ENCODE assay signal across 1 cellular context in the genomic region with DNA sequence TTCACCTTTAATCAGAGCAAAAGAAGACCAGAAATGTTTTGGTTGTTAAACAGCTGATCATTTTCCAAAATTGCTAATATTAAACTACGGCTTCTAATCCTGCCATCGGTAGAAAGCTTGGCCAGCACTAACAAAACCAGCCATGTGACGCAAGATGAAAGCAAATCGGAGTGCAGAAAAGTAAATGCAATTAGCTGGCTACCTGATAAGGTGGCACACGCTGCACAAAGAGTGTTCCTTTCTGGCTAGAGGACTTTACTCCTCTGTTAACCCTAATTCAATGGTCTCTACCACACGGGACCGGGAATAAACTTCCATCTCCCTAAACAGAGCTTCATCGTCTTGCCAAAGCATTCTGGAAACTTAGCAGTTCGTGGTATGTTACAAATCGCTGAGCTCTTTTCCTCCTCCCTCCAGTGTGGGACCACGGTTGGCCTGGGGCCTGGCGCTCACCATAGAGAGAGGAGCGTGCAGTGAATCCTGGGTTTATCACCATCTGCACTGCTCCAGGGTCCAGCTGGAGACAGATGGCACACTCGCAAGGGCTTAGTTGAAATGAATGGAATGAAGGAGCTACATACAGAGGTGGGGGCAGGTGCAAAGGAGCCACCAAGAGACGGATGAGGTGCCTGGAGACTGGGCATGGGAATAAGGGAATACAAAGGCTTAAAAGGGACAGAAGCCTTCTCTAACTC.
A peak's percentile ranks its signal among the peaks of the same experiment; 100 is the strongest.
TF ChIP-seq lines count a peak whose summit lies in the region.

No MANE protein-coding gene starts in this region.

TF ChIP-seq in HepG2, 621 proteins besides CTCF, POLR2A, EP300 and RAD21 (continued from another document and continues in another):
- TF ChIP-seq, protein P1, sequence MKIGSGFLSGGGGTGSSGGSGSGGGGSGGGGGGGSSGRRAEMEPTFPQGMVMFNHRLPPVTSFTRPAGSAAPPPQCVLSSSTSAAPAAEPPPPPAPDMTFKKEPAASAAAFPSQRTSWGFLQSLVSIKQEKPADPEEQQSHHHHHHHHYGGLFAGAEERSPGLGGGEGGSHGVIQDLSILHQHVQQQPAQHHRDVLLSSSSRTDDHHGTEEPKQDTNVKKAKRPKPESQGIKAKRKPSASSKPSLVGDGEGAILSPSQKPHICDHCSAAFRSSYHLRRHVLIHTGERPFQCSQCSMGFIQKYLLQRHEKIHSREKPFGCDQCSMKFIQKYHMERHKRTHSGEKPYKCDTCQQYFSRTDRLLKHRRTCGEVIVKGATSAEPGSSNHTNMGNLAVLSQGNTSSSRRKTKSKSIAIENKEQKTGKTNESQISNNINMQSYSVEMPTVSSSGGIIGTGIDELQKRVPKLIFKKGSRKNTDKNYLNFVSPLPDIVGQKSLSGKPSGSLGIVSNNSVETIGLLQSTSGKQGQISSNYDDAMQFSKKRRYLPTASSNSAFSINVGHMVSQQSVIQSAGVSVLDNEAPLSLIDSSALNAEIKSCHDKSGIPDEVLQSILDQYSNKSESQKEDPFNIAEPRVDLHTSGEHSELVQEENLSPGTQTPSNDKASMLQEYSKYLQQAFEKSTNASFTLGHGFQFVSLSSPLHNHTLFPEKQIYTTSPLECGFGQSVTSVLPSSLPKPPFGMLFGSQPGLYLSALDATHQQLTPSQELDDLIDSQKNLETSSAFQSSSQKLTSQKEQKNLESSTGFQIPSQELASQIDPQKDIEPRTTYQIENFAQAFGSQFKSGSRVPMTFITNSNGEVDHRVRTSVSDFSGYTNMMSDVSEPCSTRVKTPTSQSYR (CRISPR knock-in tag; IDR thresholded peaks at IDR 0.05; ENCODE audit: borderline replicate concordance), result no peak
- TF ChIP-seq RCOR2 (CRISPR knock-in tag; IDR thresholded peaks at IDR 0.05), result no peak
- no peak for TF ChIP-seq SALL1 (CRISPR knock-in tag; IDR thresholded peaks at IDR 0.05)
- no peak for TF ChIP-seq KMT2A (CRISPR knock-in tag; IDR thresholded peaks at IDR 0.05)
- TF ChIP-seq, protein P2, sequence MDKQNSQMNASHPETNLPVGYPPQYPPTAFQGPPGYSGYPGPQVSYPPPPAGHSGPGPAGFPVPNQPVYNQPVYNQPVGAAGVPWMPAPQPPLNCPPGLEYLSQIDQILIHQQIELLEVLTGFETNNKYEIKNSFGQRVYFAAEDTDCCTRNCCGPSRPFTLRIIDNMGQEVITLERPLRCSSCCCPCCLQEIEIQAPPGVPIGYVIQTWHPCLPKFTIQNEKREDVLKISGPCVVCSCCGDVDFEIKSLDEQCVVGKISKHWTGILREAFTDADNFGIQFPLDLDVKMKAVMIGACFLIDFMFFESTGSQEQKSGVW (CRISPR knock-in tag; IDR thresholded peaks at IDR 0.05; ENCODE audit: borderline replicate concordance), result no peak
- TF ChIP-seq ZNF30 (CRISPR knock-in tag; IDR thresholded peaks at IDR 0.05), result no peak
- peak; percentile 24 for TF ChIP-seq XRCC5 (optimal IDR thresholded peaks at IDR 0.05; ENCODE audit: low read length)
- no peak for TF ChIP-seq SMC3 (IDR thresholded peaks at IDR 0.05; ENCODE audit: low read length)
- TF ChIP-seq, protein P3, sequence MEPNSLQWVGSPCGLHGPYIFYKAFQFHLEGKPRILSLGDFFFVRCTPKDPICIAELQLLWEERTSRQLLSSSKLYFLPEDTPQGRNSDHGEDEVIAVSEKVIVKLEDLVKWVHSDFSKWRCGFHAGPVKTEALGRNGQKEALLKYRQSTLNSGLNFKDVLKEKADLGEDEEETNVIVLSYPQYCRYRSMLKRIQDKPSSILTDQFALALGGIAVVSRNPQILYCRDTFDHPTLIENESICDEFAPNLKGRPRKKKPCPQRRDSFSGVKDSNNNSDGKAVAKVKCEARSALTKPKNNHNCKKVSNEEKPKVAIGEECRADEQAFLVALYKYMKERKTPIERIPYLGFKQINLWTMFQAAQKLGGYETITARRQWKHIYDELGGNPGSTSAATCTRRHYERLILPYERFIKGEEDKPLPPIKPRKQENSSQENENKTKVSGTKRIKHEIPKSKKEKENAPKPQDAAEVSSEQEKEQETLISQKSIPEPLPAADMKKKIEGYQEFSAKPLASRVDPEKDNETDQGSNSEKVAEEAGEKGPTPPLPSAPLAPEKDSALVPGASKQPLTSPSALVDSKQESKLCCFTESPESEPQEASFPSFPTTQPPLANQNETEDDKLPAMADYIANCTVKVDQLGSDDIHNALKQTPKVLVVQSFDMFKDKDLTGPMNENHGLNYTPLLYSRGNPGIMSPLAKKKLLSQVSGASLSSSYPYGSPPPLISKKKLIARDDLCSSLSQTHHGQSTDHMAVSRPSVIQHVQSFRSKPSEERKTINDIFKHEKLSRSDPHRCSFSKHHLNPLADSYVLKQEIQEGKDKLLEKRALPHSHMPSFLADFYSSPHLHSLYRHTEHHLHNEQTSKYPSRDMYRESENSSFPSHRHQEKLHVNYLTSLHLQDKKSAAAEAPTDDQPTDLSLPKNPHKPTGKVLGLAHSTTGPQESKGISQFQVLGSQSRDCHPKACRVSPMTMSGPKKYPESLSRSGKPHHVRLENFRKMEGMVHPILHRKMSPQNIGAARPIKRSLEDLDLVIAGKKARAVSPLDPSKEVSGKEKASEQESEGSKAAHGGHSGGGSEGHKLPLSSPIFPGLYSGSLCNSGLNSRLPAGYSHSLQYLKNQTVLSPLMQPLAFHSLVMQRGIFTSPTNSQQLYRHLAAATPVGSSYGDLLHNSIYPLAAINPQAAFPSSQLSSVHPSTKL (CRISPR knock-in tag; IDR thresholded peaks at IDR 0.05), result 0 out of 2 replicates have a peak, but pooled peaks have one; percentile 6
- TF ChIP-seq ZNF333 (CRISPR knock-in tag; IDR thresholded peaks at IDR 0.05; ENCODE audit: borderline replicate concordance), result no peak
- TF ChIP-seq, protein P4, sequence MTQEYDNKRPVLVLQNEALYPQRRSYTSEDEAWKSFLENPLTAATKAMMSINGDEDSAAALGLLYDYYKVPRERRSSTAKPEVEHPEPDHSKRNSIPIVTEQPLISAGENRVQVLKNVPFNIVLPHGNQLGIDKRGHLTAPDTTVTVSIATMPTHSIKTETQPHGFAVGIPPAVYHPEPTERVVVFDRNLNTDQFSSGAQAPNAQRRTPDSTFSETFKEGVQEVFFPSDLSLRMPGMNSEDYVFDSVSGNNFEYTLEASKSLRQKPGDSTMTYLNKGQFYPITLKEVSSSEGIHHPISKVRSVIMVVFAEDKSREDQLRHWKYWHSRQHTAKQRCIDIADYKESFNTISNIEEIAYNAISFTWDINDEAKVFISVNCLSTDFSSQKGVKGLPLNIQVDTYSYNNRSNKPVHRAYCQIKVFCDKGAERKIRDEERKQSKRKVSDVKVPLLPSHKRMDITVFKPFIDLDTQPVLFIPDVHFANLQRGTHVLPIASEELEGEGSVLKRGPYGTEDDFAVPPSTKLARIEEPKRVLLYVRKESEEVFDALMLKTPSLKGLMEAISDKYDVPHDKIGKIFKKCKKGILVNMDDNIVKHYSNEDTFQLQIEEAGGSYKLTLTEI (CRISPR knock-in tag; conservative IDR thresholded peaks at IDR 0.05), result no peak
- no peak for TF ChIP-seq ZNF33A (CRISPR knock-in tag; IDR thresholded peaks at IDR 0.05; ENCODE audit: borderline replicate concordance)
- no peak for TF ChIP-seq GZF1 (CRISPR knock-in tag; IDR thresholded peaks at IDR 0.05)
- peak; percentile 68 for TF ChIP-seq CEBPG (CRISPR knock-in tag; IDR thresholded peaks at IDR 0.05)
- TF ChIP-seq, protein P5, sequence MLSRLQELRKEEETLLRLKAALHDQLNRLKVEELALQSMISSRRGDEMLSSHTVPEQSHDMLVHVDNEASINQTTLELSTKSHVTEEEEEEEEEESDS (CRISPR knock-in tag; IDR thresholded peaks at IDR 0.05; ENCODE audit: borderline replicate concordance), result 0 out of 2 replicates have a peak, but pooled peaks have one; percentile 21
- TF ChIP-seq TAF15 (IDR thresholded peaks at IDR 0.05; ENCODE audit: low read depth, low read length, poor library complexity, severe bottlenecking), result no peak
- TF ChIP-seq, protein P6, sequence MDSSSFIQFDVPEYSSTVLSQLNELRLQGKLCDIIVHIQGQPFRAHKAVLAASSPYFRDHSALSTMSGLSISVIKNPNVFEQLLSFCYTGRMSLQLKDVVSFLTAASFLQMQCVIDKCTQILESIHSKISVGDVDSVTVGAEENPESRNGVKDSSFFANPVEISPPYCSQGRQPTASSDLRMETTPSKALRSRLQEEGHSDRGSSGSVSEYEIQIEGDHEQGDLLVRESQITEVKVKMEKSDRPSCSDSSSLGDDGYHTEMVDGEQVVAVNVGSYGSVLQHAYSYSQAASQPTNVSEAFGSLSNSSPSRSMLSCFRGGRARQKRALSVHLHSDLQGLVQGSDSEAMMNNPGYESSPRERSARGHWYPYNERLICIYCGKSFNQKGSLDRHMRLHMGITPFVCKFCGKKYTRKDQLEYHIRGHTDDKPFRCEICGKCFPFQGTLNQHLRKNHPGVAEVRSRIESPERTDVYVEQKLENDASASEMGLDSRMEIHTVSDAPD (CRISPR knock-in tag; IDR thresholded peaks at IDR 0.05), result peak; percentile 79
- no peak for TF ChIP-seq SOX6 (IDR thresholded peaks at IDR 0.05)
- peak; percentile 59 for TF ChIP-seq SOX6 (CRISPR knock-in tag; IDR thresholded peaks at IDR 0.05)
- TF ChIP-seq ZNF749 (CRISPR knock-in tag; IDR thresholded peaks at IDR 0.05; ENCODE audit: borderline replicate concordance), result no peak
- TF ChIP-seq, protein P7, sequence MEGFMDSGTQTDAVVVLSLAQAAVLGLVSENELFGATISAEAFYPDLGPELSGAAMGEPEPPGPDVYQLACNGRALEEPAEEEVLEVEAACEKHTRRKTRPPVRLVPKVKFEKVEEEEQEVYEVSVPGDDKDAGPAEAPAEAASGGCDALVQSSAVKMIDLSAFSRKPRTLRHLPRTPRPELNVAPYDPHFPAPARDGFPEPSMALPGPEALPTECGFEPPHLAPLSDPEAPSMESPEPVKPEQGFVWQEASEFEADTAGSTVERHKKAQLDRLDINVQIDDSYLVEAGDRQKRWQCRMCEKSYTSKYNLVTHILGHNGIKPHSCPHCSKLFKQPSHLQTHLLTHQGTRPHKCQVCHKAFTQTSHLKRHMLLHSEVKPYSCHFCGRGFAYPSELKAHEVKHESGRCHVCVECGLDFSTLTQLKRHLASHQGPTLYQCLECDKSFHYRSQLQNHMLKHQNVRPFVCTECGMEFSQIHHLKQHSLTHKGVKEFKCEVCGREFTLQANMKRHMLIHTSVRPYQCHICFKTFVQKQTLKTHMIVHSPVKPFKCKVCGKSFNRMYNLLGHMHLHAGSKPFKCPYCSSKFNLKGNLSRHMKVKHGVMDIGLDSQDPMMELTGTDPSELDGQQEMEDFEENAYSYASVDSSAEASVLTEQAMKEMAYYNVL (CRISPR knock-in tag; IDR thresholded peaks at IDR 0.05; ENCODE audit: borderline replicate concordance), result 0 out of 2 replicates have a peak, but pooled peaks have one; percentile 33
- 0 out of 2 replicates have a peak, but pooled peaks have one; percentile 13 for TF ChIP-seq HMG20A (CRISPR knock-in tag; IDR thresholded peaks at IDR 0.05; ENCODE audit: borderline replicate concordance)
- no peak for TF ChIP-seq ZNF644 (CRISPR knock-in tag; IDR thresholded peaks at IDR 0.05; ENCODE audit: low read depth)
- no peak for TF ChIP-seq ZKSCAN5 (CRISPR knock-in tag; IDR thresholded peaks at IDR 0.05)
- TF ChIP-seq, protein P8, sequence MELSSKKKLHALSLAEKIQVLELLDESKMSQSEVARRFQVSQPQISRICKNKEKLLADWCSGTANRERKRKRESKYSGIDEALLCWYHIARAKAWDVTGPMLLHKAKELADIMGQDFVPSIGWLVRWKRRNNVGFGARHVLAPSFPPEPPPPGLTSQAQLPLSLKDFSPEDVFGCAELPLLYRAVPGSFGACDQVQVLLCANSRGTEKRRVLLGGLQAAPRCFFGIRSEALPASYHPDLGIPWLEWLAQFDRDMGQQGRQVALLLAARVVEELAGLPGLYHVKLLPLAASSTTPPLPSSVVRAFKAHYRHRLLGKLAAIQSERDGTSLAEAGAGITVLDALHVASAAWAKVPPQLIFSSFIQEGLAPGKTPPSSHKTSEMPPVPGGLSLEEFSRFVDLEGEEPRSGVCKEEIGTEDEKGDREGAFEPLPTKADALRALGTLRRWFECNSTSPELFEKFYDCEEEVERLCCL (CRISPR knock-in tag; IDR thresholded peaks at IDR 0.05; ENCODE audit: borderline replicate concordance), result no peak
- no peak for TF ChIP-seq FOXA1 (IDR thresholded peaks at IDR 0.05)
- peak; percentile 55; the same call in 1 of the 2 replicates for TF ChIP-seq FOXA1 (CRISPR knock-in tag; IDR thresholded peaks at IDR 0.05)
- no peak for TF ChIP-seq MYC (CRISPR knock-in tag; IDR thresholded peaks at IDR 0.05; ENCODE audit: borderline replicate concordance)
- TF ChIP-seq TCF12 (IDR thresholded peaks at IDR 0.05), result no peak
- TF ChIP-seq TCF12 (CRISPR knock-in tag; IDR thresholded peaks at IDR 0.05), result no peak
- TF ChIP-seq, protein P9, sequence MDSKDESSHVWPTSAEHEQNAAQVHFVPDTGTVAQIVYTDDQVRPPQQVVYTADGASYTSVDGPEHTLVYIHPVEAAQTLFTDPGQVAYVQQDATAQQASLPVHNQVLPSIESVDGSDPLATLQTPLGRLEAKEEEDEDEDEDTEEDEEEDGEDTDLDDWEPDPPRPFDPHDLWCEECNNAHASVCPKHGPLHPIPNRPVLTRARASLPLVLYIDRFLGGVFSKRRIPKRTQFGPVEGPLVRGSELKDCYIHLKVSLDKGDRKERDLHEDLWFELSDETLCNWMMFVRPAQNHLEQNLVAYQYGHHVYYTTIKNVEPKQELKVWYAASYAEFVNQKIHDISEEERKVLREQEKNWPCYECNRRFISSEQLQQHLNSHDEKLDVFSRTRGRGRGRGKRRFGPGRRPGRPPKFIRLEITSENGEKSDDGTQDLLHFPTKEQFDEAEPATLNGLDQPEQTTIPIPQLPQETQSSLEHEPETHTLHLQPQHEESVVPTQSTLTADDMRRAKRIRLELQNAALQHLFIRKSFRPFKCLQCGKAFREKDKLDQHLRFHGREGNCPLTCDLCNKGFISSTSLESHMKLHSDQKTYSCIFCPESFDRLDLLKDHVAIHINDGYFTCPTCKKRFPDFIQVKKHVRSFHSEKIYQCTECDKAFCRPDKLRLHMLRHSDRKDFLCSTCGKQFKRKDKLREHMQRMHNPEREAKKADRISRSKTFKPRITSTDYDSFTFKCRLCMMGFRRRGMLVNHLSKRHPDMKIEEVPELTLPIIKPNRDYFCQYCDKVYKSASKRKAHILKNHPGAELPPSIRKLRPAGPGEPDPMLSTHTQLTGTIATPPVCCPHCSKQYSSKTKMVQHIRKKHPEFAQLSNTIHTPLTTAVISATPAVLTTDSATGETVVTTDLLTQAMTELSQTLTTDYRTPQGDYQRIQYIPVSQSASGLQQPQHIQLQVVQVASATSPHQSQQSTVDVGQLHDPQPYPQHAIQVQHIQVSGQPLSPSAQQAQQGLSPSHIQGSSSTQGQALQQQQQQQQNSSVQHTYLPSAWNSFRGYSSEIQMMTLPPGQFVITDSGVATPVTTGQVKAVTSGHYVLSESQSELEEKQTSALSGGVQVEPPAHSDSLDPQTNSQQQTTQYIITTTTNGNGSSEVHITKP (CRISPR knock-in tag; IDR thresholded peaks at IDR 0.05; ENCODE audit: low read depth), result no peak
- no peak for TF ChIP-seq ZNF766 (CRISPR knock-in tag; IDR thresholded peaks at IDR 0.05; ENCODE audit: borderline replicate concordance)
- no peak for TF ChIP-seq RFXANK (CRISPR knock-in tag; IDR thresholded peaks at IDR 0.05)
- no peak for TF ChIP-seq ATAD3A (CRISPR knock-in tag; IDR thresholded peaks at IDR 0.05)
- TF ChIP-seq EED (CRISPR knock-in tag; IDR thresholded peaks at IDR 0.05), result no peak
- peak; percentile 32; the same call in 1 of the 2 replicates for TF ChIP-seq CHD4 (IDR thresholded peaks at IDR 0.05; ENCODE audit: borderline replicate concordance, low read length)
- TF ChIP-seq HNF4G (IDR thresholded peaks at IDR 0.05; ENCODE audit: borderline replicate concordance, low read depth, low read length), result peak; percentile 23; the same call in 1 of the 2 replicates
- no peak for TF ChIP-seq HNF4G (CRISPR knock-in tag; IDR thresholded peaks at IDR 0.05; ENCODE audit: borderline replicate concordance, low read depth)
- no peak for TF ChIP-seq KMT2B (CRISPR knock-in tag; IDR thresholded peaks at IDR 0.05)
